1 cellular context compared by ENCODE assay signal in the genomic region with DNA sequence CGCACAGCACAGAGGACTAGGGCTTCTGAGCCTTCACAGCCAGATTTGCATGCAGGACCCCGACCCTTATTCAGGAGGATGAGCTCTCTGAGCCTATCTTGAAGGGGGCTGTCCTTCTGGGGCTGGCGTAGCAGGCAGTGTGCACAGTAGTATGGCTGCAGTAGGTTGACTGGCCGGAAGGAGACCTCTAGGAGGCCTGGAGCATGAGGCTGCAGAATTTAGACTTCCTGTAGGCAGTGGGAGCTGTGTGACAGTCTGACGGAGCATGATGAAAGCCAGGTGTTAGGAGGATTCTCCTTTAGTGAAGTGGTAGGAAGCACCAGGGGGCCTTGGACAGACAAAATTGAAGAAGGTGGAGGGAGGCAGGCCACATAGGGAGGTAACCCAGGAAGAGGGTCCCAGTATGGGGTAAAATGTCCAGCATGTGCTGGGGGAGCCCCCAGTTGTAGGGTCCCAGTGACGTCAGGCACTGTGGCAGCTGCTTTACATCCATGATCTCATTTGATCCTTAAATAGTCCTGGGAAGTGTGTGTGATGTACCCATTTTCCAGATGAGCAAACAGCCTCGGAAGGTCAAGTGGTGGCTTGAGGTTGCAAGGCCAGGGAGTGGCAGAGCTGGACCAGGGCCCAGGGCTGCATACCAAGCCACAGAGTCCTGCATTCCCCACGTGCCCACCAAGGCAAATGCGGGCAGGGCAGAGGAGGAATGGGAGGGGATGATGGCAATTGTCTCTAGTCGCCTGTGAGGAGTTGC.
TF ChIP-seq lines count a peak whose summit lies in the region.

No MANE protein-coding gene starts in this region.

TF ChIP-seq in SK-N-SH treated with all-trans-retinoic acid at 6 μM for 48 hours, 23 proteins besides CTCF, POLR2A, EP300 and RAD21 (continued from another document):
- no peak for TF ChIP-seq ZNF8 (CRISPR knock-in tag; IDR thresholded peaks at IDR 0.05)
- no peak for TF ChIP-seq CSRNP3 (CRISPR knock-in tag; IDR thresholded peaks at IDR 0.05)
- no peak for TF ChIP-seq GLIS3 (CRISPR knock-in tag; IDR thresholded peaks at IDR 0.05)
- no peak for TF ChIP-seq RARB (CRISPR knock-in tag; IDR thresholded peaks at IDR 0.05)
- TF ChIP-seq ZFP30 (CRISPR knock-in tag; IDR thresholded peaks at IDR 0.05) = no peak
- no peak for TF ChIP-seq ESRRG (CRISPR knock-in tag; IDR thresholded peaks at IDR 0.05)
- TF ChIP-seq, protein P1, sequence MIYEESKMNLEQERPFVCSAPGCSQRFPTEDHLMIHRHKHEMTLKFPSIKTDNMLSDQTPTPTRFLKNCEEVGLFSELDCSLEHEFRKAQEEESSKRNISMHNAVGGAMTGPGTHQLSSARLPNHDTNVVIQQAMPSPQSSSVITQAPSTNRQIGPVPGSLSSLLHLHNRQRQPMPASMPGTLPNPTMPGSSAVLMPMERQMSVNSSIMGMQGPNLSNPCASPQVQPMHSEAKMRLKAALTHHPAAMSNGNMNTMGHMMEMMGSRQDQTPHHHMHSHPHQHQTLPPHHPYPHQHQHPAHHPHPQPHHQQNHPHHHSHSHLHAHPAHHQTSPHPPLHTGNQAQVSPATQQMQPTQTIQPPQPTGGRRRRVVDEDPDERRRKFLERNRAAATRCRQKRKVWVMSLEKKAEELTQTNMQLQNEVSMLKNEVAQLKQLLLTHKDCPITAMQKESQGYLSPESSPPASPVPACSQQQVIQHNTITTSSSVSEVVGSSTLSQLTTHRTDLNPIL (CRISPR knock-in tag; IDR thresholded peaks at IDR 0.05; ENCODE audit: low read depth) = no peak
- no peak for TF ChIP-seq ARNTL (CRISPR knock-in tag; IDR thresholded peaks at IDR 0.05; ENCODE audit: borderline replicate concordance, low read depth)
- no peak for TF ChIP-seq OSR1 (CRISPR knock-in tag; IDR thresholded peaks at IDR 0.05)
- TF ChIP-seq, protein P2, sequence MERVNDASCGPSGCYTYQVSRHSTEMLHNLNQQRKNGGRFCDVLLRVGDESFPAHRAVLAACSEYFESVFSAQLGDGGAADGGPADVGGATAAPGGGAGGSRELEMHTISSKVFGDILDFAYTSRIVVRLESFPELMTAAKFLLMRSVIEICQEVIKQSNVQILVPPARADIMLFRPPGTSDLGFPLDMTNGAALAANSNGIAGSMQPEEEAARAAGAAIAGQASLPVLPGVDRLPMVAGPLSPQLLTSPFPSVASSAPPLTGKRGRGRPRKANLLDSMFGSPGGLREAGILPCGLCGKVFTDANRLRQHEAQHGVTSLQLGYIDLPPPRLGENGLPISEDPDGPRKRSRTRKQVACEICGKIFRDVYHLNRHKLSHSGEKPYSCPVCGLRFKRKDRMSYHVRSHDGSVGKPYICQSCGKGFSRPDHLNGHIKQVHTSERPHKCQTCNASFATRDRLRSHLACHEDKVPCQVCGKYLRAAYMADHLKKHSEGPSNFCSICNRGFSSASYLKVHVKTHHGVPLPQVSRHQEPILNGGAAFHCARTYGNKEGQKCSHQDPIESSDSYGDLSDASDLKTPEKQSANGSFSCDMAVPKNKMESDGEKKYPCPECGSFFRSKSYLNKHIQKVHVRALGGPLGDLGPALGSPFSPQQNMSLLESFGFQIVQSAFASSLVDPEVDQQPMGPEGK (CRISPR knock-in tag; IDR thresholded peaks at IDR 0.05; ENCODE audit: borderline replicate concordance) = no peak
- no peak for TF ChIP-seq PPARA (CRISPR knock-in tag; IDR thresholded peaks at IDR 0.05; ENCODE audit: borderline replicate concordance)
